In the genomic region with DNA sequence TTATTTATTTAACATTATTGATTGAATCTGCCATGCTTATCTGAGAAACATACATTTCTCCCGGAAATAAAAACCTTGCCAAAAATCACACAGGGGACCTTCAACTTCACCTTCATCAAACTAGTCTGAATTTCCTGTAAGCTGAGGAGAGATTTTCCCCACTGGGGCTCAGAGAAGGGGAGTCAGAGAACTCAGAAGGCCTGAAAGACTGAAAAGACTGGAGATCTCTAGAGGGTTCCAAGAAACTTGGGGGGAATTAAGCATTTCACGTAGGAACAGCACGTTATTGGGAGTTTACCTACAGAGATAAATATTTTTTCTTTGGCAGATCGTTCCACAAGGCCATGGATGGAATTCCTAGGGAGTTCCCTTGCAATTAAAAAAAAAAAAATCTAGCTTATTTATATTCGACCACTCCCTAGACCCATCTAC, we compare ENCODE assay signal across 8 cellular contexts. TPM values are rescaled to one million over a fixed set of nuclear protein-coding genes. Genes with fewer than 3 reads are reported as not detected.
DNase-seq lines count a peak whose midpoint lies in the region; ATAC-seq, FAIRE-seq and TF ChIP-seq lines count a peak whose summit lies in the region.

No MANE protein-coding gene starts in this region.

- peak; percentile 28 for FAIRE-seq in GM19239 (lab: Jason Lieb, UNC)

- CTCF ChIA-PET in RWPE1 (lab: Yijun Ruan, JAX) = interaction anchor here (0.7 to 1.2 kb wide), 5 partner anchors 12 to 303 kb away, joined by 3 to 6 read pairs (median 5); no protein-coding TSS in a partner anchor

- H3K27ac ChIP-seq in RWPE1 (peak overlapping the region; percentile 82), esophagus squamous epithelium (peak overlapping the region; percentile 89 to 92 (median 91)), psoas muscle (peak overlapping the region; percentile 90)

- POLR2A ChIA-PET in RWPE1 (lab: Yijun Ruan, JAX; ENCODE audit: low non-redundant PET) = interaction anchor here (0.5 kb wide), 1 partner anchor 29 kb away, joined by 5 read pairs; no protein-coding TSS in a partner anchor

- TF ChIP-seq POLR2A in esophagus squamous epithelium (IDR thresholded peaks at IDR 0.05) = no peak

- H3K36me3 ChIP-seq in esophagus squamous epithelium = peaks cover 0 to 24% (median 19%) of the 10 kb centered on the region in 3 donors
- H3K36me3 ChIP-seq in psoas muscle (ENCODE audit: insufficient read depth in 1 of 2, low read depth in 1 of 2) = peaks cover 9 to 29% of the 10 kb centered on the region in 2 donors

- intact Hi-C loops in esophagus squamous epithelium (cut with DNase I) (no loop called here), psoas muscle (cut with DNase I) (loop anchor here in 1 of 2 donors (10.0 kb wide), 1 partner anchor 108 kb away; the partner anchor contains the start of gene BPTF)

- 0% methylated on average over 5 of the region's 5 CpGs for WGBS in esophagus squamous epithelium, 2 donors
- 4 to 5% (median 4%) methylated on average over 5 of the region's 5 CpGs for WGBS in psoas muscle, 3 donors

- ATAC-seq in psoas muscle = peak in 3 of 4 donors; percentile 5 to 19 (median 8)
- no peak for ATAC-seq in GM18498 (IDR thresholded peaks at IDR 0.05; ENCODE audit: unreplicated experiment)

- H3K4me3 ChIP-seq in esophagus squamous epithelium (peak overlapping the region; percentile 78 to 93 (median 84)), psoas muscle (peak overlapping the region; percentile 80)

- TF ChIP-seq CTCF in RWPE1 (conservative IDR thresholded peaks at IDR 0.05; ENCODE audit: low read depth) (no peak), esophagus squamous epithelium (IDR thresholded peaks at IDR 0.05) (no peak), psoas muscle (IDR thresholded peaks at IDR 0.05) (no peak)

- DNase-seq in GM19239 (ENCODE audit: insufficient read length, low spot score) (no peak), RWPE1 (ENCODE audit: low spot score) (no peak), esophagus squamous epithelium (lab: John Stamatoyannopoulos, UW) (no peak), psoas muscle (no peak), anterior cingulate cortex (lab: John Stamatoyannopoulos, UW) (no peak), T-helper 9 cell (no peak), islet precursor cell (no peak)

- peaks cover 8 to 27% (median 18%) of the 10 kb centered on the region in 3 donors for H3K4me1 ChIP-seq in esophagus squamous epithelium
- H3K4me1 ChIP-seq in psoas muscle = peaks cover 14% of the 10 kb centered on the region

- H3K9me3 ChIP-seq in esophagus squamous epithelium (no peaks in the 10 kb centered on the region), psoas muscle (no peaks in the 10 kb centered on the region)

- no peaks in the 10 kb centered on the region for H3K27me3 ChIP-seq in esophagus squamous epithelium
- no peaks in the 10 kb centered on the region for H3K27me3 ChIP-seq in psoas muscle (ENCODE audit: insufficient read depth in 3 of 3, low read length in 2 of 3)

RNA-seq across cellular contexts. Expression of gene NOL11, which starts 0.5 kb away (rescaled TPM):
- total RNA-seq in esophagus squamous epithelium (10 to 100 TPM; 22.6 to 40.6 (median 35.1) TPM), psoas muscle (10 to 100 TPM; 29.9 to 37.3 (median 33.3) TPM)
- polyA plus RNA-seq in psoas muscle = 10 to 100 TPM; 30.9 to 53.6 (median 52.1) TPM
